ENCODE assay signal across 17 cellular contexts in genomic region chr11:81253226-81253625, GRCh38.
DNase-seq lines count a peak whose midpoint lies in the region; ATAC-seq and TF ChIP-seq lines count a peak whose summit lies in the region.
"Had no signal": no experiment of that assay in that cellular context is flagged by ENCODE, and none has a peak within 500 bp of the region (broad histone marks: within the 10 kb centered on the region; RNA-seq: fewer than 3 reads in every experiment).

No MANE protein-coding gene starts in this region.

- H3K4me3 ChIP-seq in right cardiac atrium (ENCODE audit: low read length): no peak overlapping the region
- no peak overlapping the region for H3K4me3 ChIP-seq in hepatocyte
- no peak overlapping the region for H3K4me3 ChIP-seq in retinal pigment epithelial cell (ENCODE audit: low read length)
- H3K4me3 ChIP-seq in gastroesophageal sphincter: no peak overlapping the region
- H3K4me3 ChIP-seq: BLaER1 treated with 17β-estradiol and CSF1 and Interleukin-3, amounts not matched to agents 10 nM and 100 nM had no signal

- H3K27ac ChIP-seq in right cardiac atrium (ENCODE audit: low read length): no peak overlapping the region
- H3K27ac ChIP-seq in hepatocyte: no peak overlapping the region
- no peak overlapping the region for H3K27ac ChIP-seq in gastroesophageal sphincter
- H3K27ac ChIP-seq: BLaER1 treated with 17β-estradiol and CSF1 and Interleukin-3, amounts not matched to agents 10 nM and 100 nM; HL-60 had no signal

- H3K27me3 Mint-ChIP-seq in type B pancreatic cell: peaks cover 13% of the 10 kb centered on the region
- H3K27me3 Mint-ChIP-seq: B cell had no signal

- intact Hi-C loops in Right ventricle myocardium superior (cut with DNase I) (no loop called here), right cardiac atrium (cut with DNase I) (no loop called here)

- no peak overlapping the region for H2AFZ ChIP-seq in hepatocyte

- no peak overlapping the region for H3K4me3 Mint-ChIP-seq in type B pancreatic cell
- H3K4me3 Mint-ChIP-seq: B cell; CD8-positive, alpha-beta T cell; HFFc6 had no signal

- no peaks in the 10 kb centered on the region for H3K4me1 Mint-ChIP-seq in type B pancreatic cell (ENCODE audit: unreplicated experiment)
- H3K4me1 Mint-ChIP-seq: B cell had no signal

- TF ChIP-seq CTCF in hepatocyte (IDR thresholded peaks at IDR 0.05; ENCODE audit: poor library complexity): no peak
- TF ChIP-seq CTCF in retinal pigment epithelial cell (conservative IDR thresholded peaks at IDR 0.05; ENCODE audit: low read depth, low read length): no peak
- no peak for TF ChIP-seq CTCF in type B pancreatic cell (conservative IDR thresholded peaks at IDR 0.05)
- no peak for TF ChIP-seq CTCF in gastroesophageal sphincter (IDR thresholded peaks at IDR 0.05)

- H3K4me1 ChIP-seq in right cardiac atrium (ENCODE audit: control insufficient read depth, insufficient read depth, low read length): no peaks in the 10 kb centered on the region
- H3K4me1 ChIP-seq in hepatocyte (ENCODE audit: insufficient read depth): no peaks in the 10 kb centered on the region
- no peaks in the 10 kb centered on the region for H3K4me1 ChIP-seq in gastroesophageal sphincter

- ATAC-seq in Right ventricle myocardium superior (ENCODE audit: poor library complexity) (peak; percentile 66), right cardiac atrium (no peak), gastroesophageal sphincter (no peak)
- ATAC-seq: CD8-positive, alpha-beta T cell; HCT116 had no signal

- no peak for DNase-seq in Right ventricle myocardium superior
- no peak for DNase-seq in right cardiac atrium
- no peak for DNase-seq in hepatocyte (ENCODE audit: low spot score)
- peak; percentile 20 for DNase-seq in retinal pigment epithelial cell (ENCODE audit: low read depth)
- DNase-seq in type B pancreatic cell (ENCODE audit: extremely low spot score, unreplicated experiment): no peak
- DNase-seq: Calu3; CD8-positive, alpha-beta T cell; DMS79 treated with DMSO at 0.1 percent for 48 hours; GF-D8; GOT3; H7; HFFc6 had no signal

- no peaks in the 10 kb centered on the region for H3K9me3 Mint-ChIP-seq in type B pancreatic cell
- H3K9me3 Mint-ChIP-seq: CD8-positive, alpha-beta T cell had no signal

- H3K4me2 ChIP-seq in hepatocyte: peak overlapping the region; percentile 11
- H3K4me2 ChIP-seq: BLaER1 treated with 17β-estradiol and CSF1 and Interleukin-3, amounts not matched to agents 10 nM and 100 nM had no signal

- no peaks in the 10 kb centered on the region for H3K36me3 ChIP-seq in hepatocyte (replicated peaks; ENCODE audit: insufficient read depth, low read depth)
- H3K36me3 ChIP-seq in gastroesophageal sphincter: no peaks in the 10 kb centered on the region
- H3K36me3 ChIP-seq: BLaER1 treated with 17β-estradiol and CSF1 and Interleukin-3, amounts not matched to agents 10 nM and 100 nM had no signal

- H4K20me1 ChIP-seq in hepatocyte (ENCODE audit: insufficient read depth, poor library complexity, severe bottlenecking): no peaks in the 10 kb centered on the region
- H4K20me1 ChIP-seq: BLaER1 treated with 17β-estradiol and CSF1 and Interleukin-3, amounts not matched to agents 10 nM and 100 nM had no signal

- H3K9me3 ChIP-seq in right cardiac atrium (ENCODE audit: control insufficient read depth, low read length) (no peaks in the 10 kb centered on the region), hepatocyte (ENCODE audit: low read depth) (no peaks in the 10 kb centered on the region), gastroesophageal sphincter (no peaks in the 10 kb centered on the region)
- H3K9me3 ChIP-seq: BLaER1 treated with 17β-estradiol and CSF1 and Interleukin-3, amounts not matched to agents 10 nM and 100 nM had no signal

- 14% methylated on average over 1 of the region's 1 CpG for whole genome bisulfite sequencing in right cardiac atrium
- 61% methylated on average over 1 of the region's 1 CpG for WGBS in hepatocyte (ENCODE audit: low lambda C conversion rate, missing lambda C conversion rate)
- WGBS in gastroesophageal sphincter (ENCODE audit: low coverage in 1 of 2), 2 donors: 16% methylated on average over 1 of the region's 1 CpG; no CpG with 5 or more reads in 1 of the 2 donors

- no peaks in the 10 kb centered on the region for H3K36me3 Mint-ChIP-seq in type B pancreatic cell
- H3K36me3 Mint-ChIP-seq: CD8-positive, alpha-beta T cell had no signal

- H3K27ac Mint-ChIP-seq in type B pancreatic cell: no peak overlapping the region
- H3K27ac Mint-ChIP-seq: B cell; CD8-positive, alpha-beta T cell; HFFc6 had no signal

- TF ChIP-seq EP300 in gastroesophageal sphincter (IDR thresholded peaks at IDR 0.05): no peak

- H3K27me3 ChIP-seq in right cardiac atrium (ENCODE audit: control insufficient read depth, insufficient read depth) (no peaks in the 10 kb centered on the region), hepatocyte (no peaks in the 10 kb centered on the region), gastroesophageal sphincter (no peaks in the 10 kb centered on the region)
- H3K27me3 ChIP-seq: BLaER1 treated with 17β-estradiol and CSF1 and Interleukin-3, amounts not matched to agents 10 nM and 100 nM had no signal

- H3K9me2 ChIP-seq in hepatocyte (replicated peaks; ENCODE audit: insufficient read depth): no peaks in the 10 kb centered on the region

- H3K79me2 ChIP-seq in hepatocyte: no peaks in the 10 kb centered on the region

- no peak for TF ChIP-seq POLR2A in gastroesophageal sphincter (IDR thresholded peaks at IDR 0.05)
